In genomic region chr5:80301342-80301741, GRCh38 we compare ENCODE assay signal across 10 cellular contexts. TPM values are rescaled to one million over a fixed set of nuclear protein-coding genes. Genes with fewer than 3 reads are reported as not detected.
"Had no signal": no experiment of that assay in that cellular context is flagged by ENCODE, and none has a peak within 500 bp of the region (broad histone marks: within the 10 kb centered on the region; RNA-seq: fewer than 3 reads in every experiment).

No MANE protein-coding gene starts in this region.

RNA-seq across cellular contexts. Expression of gene SPZ1, which starts 18.5 kb away (rescaled TPM):
- total RNA-seq: OCI-LY7, PC-3, PC-9, Peyer's patch, Right ventricle myocardium inferior, Right ventricle myocardium superior, RPMI7951, SJCRH30, SJSA1, SK-MEL-5 had no signal
